22 cellular contexts compared by ENCODE assay signal in genomic region chr5:29304555-29304954, GRCh38.
DNase-seq lines count a peak whose midpoint lies in the region; ATAC-seq and TF ChIP-seq lines count a peak whose summit lies in the region.
"Had no signal": no experiment of that assay in that cellular context is flagged by ENCODE, and none has a peak within 500 bp of the region (broad histone marks: within the 10 kb centered on the region; RNA-seq: fewer than 3 reads in every experiment).

No MANE protein-coding gene starts in this region.

- H3K4me1 ChIP-seq in breast epithelium, result no peaks in the 10 kb centered on the region
- peaks cover 5% of the 10 kb centered on the region for H3K4me1 ChIP-seq in RWPE2 (ENCODE audit: insufficient read depth, poor library complexity, severe bottlenecking)
- H3K4me1 ChIP-seq: BE2C; BLaER1 treated with 17β-estradiol and CSF1 and Interleukin-3, amounts not matched to agents 10 nM and 100 nM had no signal

- no peaks in the 10 kb centered on the region for H3K27me3 Mint-ChIP-seq in MCF 10A (ENCODE audit: insufficient read depth, unreplicated experiment)
- H3K27me3 Mint-ChIP-seq: CD4-positive, alpha-beta T cell; CD8-positive, alpha-beta memory T cell had no signal

- H3K27ac Mint-ChIP-seq in MCF 10A (ENCODE audit: low read depth, unreplicated experiment), result no peak overlapping the region
- H3K27ac Mint-ChIP-seq: CD14-positive monocyte; CD4-positive, alpha-beta T cell; CD8-positive, alpha-beta memory T cell; H9 had no signal

- H3K9me3 Mint-ChIP-seq in MCF 10A (ENCODE audit: unreplicated experiment), result no peaks in the 10 kb centered on the region

- no peaks in the 10 kb centered on the region for H3K36me3 Mint-ChIP-seq in MCF 10A (ENCODE audit: insufficient read depth, unreplicated experiment)
- H3K36me3 Mint-ChIP-seq: CD14-positive monocyte had no signal

- CTCF ChIA-PET in MCF 10A (lab: Yijun Ruan, JAX), result no interaction called here

- TF ChIP-seq CTCF in MCF 10A (IDR thresholded peaks at IDR 0.05; ENCODE audit: unreplicated experiment) (no peak), breast epithelium (IDR thresholded peaks at IDR 0.05) (no peak), RWPE2 (IDR thresholded peaks at IDR 0.05; ENCODE audit: poor library complexity, severe bottlenecking) (no peak)

- intact Hi-C loops in MCF 10A (cut with micrococcal nuclease), result no loop called here
- intact Hi-C loops in breast epithelium (cut with DNase I; ENCODE audit: low total_unique reads), result no loop called here

- ATAC-seq in RWPE2 (ENCODE audit: low read depth), result peak; percentile 79
- ATAC-seq in GM18520 (IDR thresholded peaks at IDR 0.05; ENCODE audit: unreplicated experiment), result no peak
- no peak for ATAC-seq in HG03108 (IDR thresholded peaks at IDR 0.05; ENCODE audit: unreplicated experiment)
- ATAC-seq: A549, HCT116 had no signal

- POLR2A ChIA-PET in MCF 10A (lab: Yijun Ruan, JAX), result no interaction called here

- TF ChIP-seq POLR2A in breast epithelium (IDR thresholded peaks at IDR 0.05), result no peak

- H3K27ac ChIP-seq in breast epithelium (no peak overlapping the region), RWPE2 (ENCODE audit: poor library complexity, severe bottlenecking) (no peak overlapping the region)
- H3K27ac ChIP-seq: A549; BLaER1 treated with 17β-estradiol and CSF1 and Interleukin-3, amounts not matched to agents 10 nM and 100 nM; GM23248 had no signal

- DNase-seq in MCF 10A (ENCODE audit: unreplicated experiment) (peak; percentile 2), breast epithelium (ENCODE audit: low spot score in 2 of 2) (no peak), NCI-H460 (ENCODE audit: extremely low read depth, low read depth) (peak; percentile 21), RWPE2 (ENCODE audit: low spot score) (no peak), epidermal melanocyte (ENCODE audit: insufficient read length, low spot score) (no peak), NCI-H510A (lab: John Stamatoyannopoulos, UW) (no peak)
- DNase-seq: 8988T; ACHN; AML-193; BE2C; CD4-positive, alpha-beta T cell; CD8-positive, alpha-beta memory T cell; DMS79 treated with DMSO at 0.1 percent for 48 hours; GF-D8; GM23248; H9 had no signal

- H3K4me1 Mint-ChIP-seq in MCF 10A (ENCODE audit: insufficient read depth, unreplicated experiment), result no peaks in the 10 kb centered on the region
- H3K4me1 Mint-ChIP-seq: CD14-positive monocyte; CD8-positive, alpha-beta memory T cell had no signal

- H3K27me3 ChIP-seq in breast epithelium, result no peaks in the 10 kb centered on the region
- no peaks in the 10 kb centered on the region for H3K27me3 ChIP-seq in RWPE2 (ENCODE audit: insufficient read depth, poor library complexity, severe bottlenecking)
- H3K27me3 ChIP-seq: BE2C; BLaER1 treated with 17β-estradiol and CSF1 and Interleukin-3, amounts not matched to agents 10 nM and 100 nM had no signal

- no peak overlapping the region for H3K4me3 ChIP-seq in breast epithelium
- no peak overlapping the region for H3K4me3 ChIP-seq in RWPE2 (ENCODE audit: severe bottlenecking)
- H3K4me3 ChIP-seq: A549; BLaER1 treated with 17β-estradiol and CSF1 and Interleukin-3, amounts not matched to agents 10 nM and 100 nM; GM23248 had no signal

- H3K36me3 ChIP-seq in breast epithelium (no peaks in the 10 kb centered on the region), RWPE2 (ENCODE audit: low read depth) (no peaks in the 10 kb centered on the region)
- H3K36me3 ChIP-seq: BE2C; BLaER1 treated with 17β-estradiol and CSF1 and Interleukin-3, amounts not matched to agents 10 nM and 100 nM had no signal

- BruUV-seq in MCF 10A (replicated peaks; lab: Mats Ljungman, UMichigan), result no TSS peak

- H3K9me3 ChIP-seq in breast epithelium, result no peaks in the 10 kb centered on the region
- H3K9me3 ChIP-seq in RWPE2 (ENCODE audit: severe bottlenecking), result no peaks in the 10 kb centered on the region
- H3K9me3 ChIP-seq: BE2C; BLaER1 treated with 17β-estradiol and CSF1 and Interleukin-3, amounts not matched to agents 10 nM and 100 nM had no signal

- H3K4me3 Mint-ChIP-seq in MCF 10A (ENCODE audit: unreplicated experiment), result no peak overlapping the region
- H3K4me3 Mint-ChIP-seq: CD14-positive monocyte; CD4-positive, alpha-beta T cell; CD8-positive, alpha-beta memory T cell; H9 had no signal

Comparison
In these comparisons a context has a peak if more than half of its experiments do, and no peak if none do; other contexts are left out.
1. DNase-seq: peak in MCF 10A (single experiment) and NCI-H460 (single experiment); none in breast epithelium (0 of 2), RWPE2 (single experiment), epidermal melanocyte (single experiment) and NCI-H510A (single experiment).